ENCODE assay signal across 21 cellular contexts in genomic region chr9:120609636-120610035, GRCh38. TPM values are rescaled to one million over a fixed set of nuclear protein-coding genes. Genes with fewer than 3 reads are reported as not detected.
DNase-seq lines count a peak whose midpoint lies in the region; TF ChIP-seq lines count a peak whose summit lies in the region.
"Had no signal": no experiment of that assay in that cellular context is flagged by ENCODE, and none has a peak within 500 bp of the region (broad histone marks: within the 10 kb centered on the region; RNA-seq: fewer than 3 reads in every experiment).

No MANE protein-coding gene starts in this region.

- H3K36me3 ChIP-seq in ACC112 (ENCODE audit: insufficient read depth, low read length) (no peaks in the 10 kb centered on the region), neutrophil (peaks cover 99% of the 10 kb centered on the region)

- DNase-seq in LHCN-M2 (ENCODE audit: low read depth) (peak; percentile 35), epithelial cell of prostate (ENCODE audit: low read depth, low spot score) (no peak), NCI-H2227 treated with DMSO at 0.1 percent for 48 hours (lab: John Stamatoyannopoulos, UW) (no peak), NCI-H2081 (lab: John Stamatoyannopoulos, UW) (no peak)
- no peak for DNase-seq in activated CD8-positive, alpha-beta memory T cell treated with anti-CD3 and anti-CD28 coated beads for 24 hours
- DNase-seq: Calu3; CD8-positive, alpha-beta T cell; MM.1S; NCI-H1092 treated with DMSO at 0.1 percent for 48 hours; NCI-H146; NCI-H2029 treated with DMSO at 0.1 percent for 48 hours; NCI-H2171 treated with DMSO at 0.1 percent for 48 hours; NCI-H748 treated with DMSO at 0.1 percent for 48 hours; NK-92 treated with Interleukin-12 subunit alpha and Interleukin-12 subunit beta, amount 100 ng/mL, for 24 hours; Peyer's patch had no signal

- no peak overlapping the region for H3K27ac ChIP-seq in ACC112 (ENCODE audit: low read depth, low read length)
- peak overlapping the region; percentile 93 for H3K27ac ChIP-seq in epithelial cell of prostate
- peak overlapping the region; percentile 45 for H3K27ac ChIP-seq in neutrophil
- H3K27ac ChIP-seq: A549; BLaER1 treated with 17β-estradiol and CSF1 and Interleukin-3, amounts not matched to agents 10 nM and 100 nM; HL-60; Peyer's patch had no signal

- H3K27me3 ChIP-seq in ACC112 (ENCODE audit: insufficient read depth, low read length) (no peaks in the 10 kb centered on the region), neutrophil (no peaks in the 10 kb centered on the region)
- H3K27me3 ChIP-seq: BLaER1 treated with 17β-estradiol and CSF1 and Interleukin-3, amounts not matched to agents 10 nM and 100 nM; Peyer's patch had no signal

- no peaks in the 10 kb centered on the region for H3K9me3 ChIP-seq in neutrophil
- H3K9me3 ChIP-seq: A549; BLaER1 treated with 17β-estradiol and CSF1 and Interleukin-3, amounts not matched to agents 10 nM and 100 nM; HAP-1; Peyer's patch had no signal

- TF ChIP-seq CTCF in neutrophil (IDR thresholded peaks at IDR 0.05) = no peak

- H3K4me3 ChIP-seq in ACC112 (ENCODE audit: low read depth, low read length) (no peak overlapping the region; the same call in 1 of the 2 replicates), neutrophil (ENCODE audit: low read depth in 1 of 2, low read length in 1 of 2) (no peak overlapping the region)
- H3K4me3 ChIP-seq: A549; BLaER1 treated with 17β-estradiol and CSF1 and Interleukin-3, amounts not matched to agents 10 nM and 100 nM; HAP-1; Peyer's patch had no signal

- H2AFZ ChIP-seq in ACC112 (ENCODE audit: low read length, unreplicated experiment) = peak overlapping the region; percentile 1

- H3K4me1 ChIP-seq in ACC112 (ENCODE audit: control insufficient read depth, insufficient read depth, low read length, unreplicated experiment) (peaks cover 18% of the 10 kb centered on the region), neutrophil (ENCODE audit: control insufficient read depth in 1 of 2, insufficient read depth in 1 of 2, low read depth in 1 of 2, low read length in 1 of 2) (peaks cover 0 to 5% of the 10 kb centered on the region in 2 experiments)
- H3K4me1 ChIP-seq: Peyer's patch had no signal

- H3K79me2 ChIP-seq in ACC112 (ENCODE audit: control insufficient read depth, insufficient read depth, low read length, unreplicated experiment) = no peaks in the 10 kb centered on the region

RNA-seq across cellular contexts. Expression of gene CDK5RAP2, which starts 29.7 kb away (rescaled TPM):
- total RNA-seq in LHCN-M2 (2014; rRNA removed) = 42.7 and 44.8 TPM in 2 replicates
- 30.5 TPM for polyA plus RNA-seq in LHCN-M2 (2012)
